Comparison of ENCODE assay signal across 20 cellular contexts in genomic region chr10:98485959-98486358, GRCh38. TPM values are rescaled to one million over a fixed set of nuclear protein-coding genes. Genes with fewer than 3 reads are reported as not detected.
DNase-seq lines count a peak whose midpoint lies in the region; ATAC-seq, FAIRE-seq and TF ChIP-seq lines count a peak whose summit lies in the region.
"Had no signal": no experiment of that assay in that cellular context is flagged by ENCODE, and none has a peak within 500 bp of the region (broad histone marks: within the 10 kb centered on the region; RNA-seq: fewer than 3 reads in every experiment).

No MANE protein-coding gene starts in this region.

- H3K36me3 ChIP-seq in fibroblast of lung (ENCODE audit: control insufficient read depth, insufficient read depth, low read length) = no peaks in the 10 kb centered on the region
- no peaks in the 10 kb centered on the region for H3K36me3 ChIP-seq in trophoblast cell (ENCODE audit: control insufficient read depth in 1 of 2, insufficient read depth in 2 of 2, low read length in 2 of 2)
- H3K36me3 ChIP-seq: heart right ventricle, prostate gland had no signal

- FAIRE-seq in HTR-8/SVneo (lab: Jason Lieb, UNC) = no peak
- FAIRE-seq: HepG2, urothelium cell line had no signal

- no peak overlapping the region for H3K23ac ChIP-seq in trophoblast cell (ENCODE audit: low read length)

- no peak overlapping the region for H2BK120ac ChIP-seq in trophoblast cell (ENCODE audit: insufficient read depth, low read length, poor library complexity)

- no peak overlapping the region for H3K4ac ChIP-seq in trophoblast cell (ENCODE audit: low read depth, low read length)

- no peaks in the 10 kb centered on the region for H4K20me1 ChIP-seq in fibroblast of lung (ENCODE audit: control insufficient read depth, extremely low read depth, insufficient read depth, low read length)

- no peak overlapping the region for H2BK5ac ChIP-seq in trophoblast cell (ENCODE audit: low read depth, low read length, poor library complexity)

- ATAC-seq in Right ventricle myocardium superior (ENCODE audit: poor library complexity) = no peak
- ATAC-seq: activated naive CD8-positive, alpha-beta T cell treated with anti-CD3 and anti-CD28 coated beads, Interleukin-2, amount 50 U/mL, for 24 hours; HepG2 had no signal

- no peak overlapping the region for H4K91ac ChIP-seq in trophoblast cell (ENCODE audit: low read depth, low read length)

- H3K9me3 ChIP-seq in fibroblast of lung (ENCODE audit: control insufficient read depth, insufficient read depth, low read depth, low read length) (no peaks in the 10 kb centered on the region), trophoblast cell (ENCODE audit: insufficient read depth, low read depth, low read length) (no peaks in the 10 kb centered on the region)
- H3K9me3 ChIP-seq: prostate gland had no signal

- WGBS in trophoblast cell (ENCODE audit: extremely low coverage, insufficient coverage, insufficient read length) = no CpG with 5 or more reads among the region's 2 CpGs

- no peak overlapping the region for H2AK5ac ChIP-seq in trophoblast cell (ENCODE audit: low read length)

- no peak overlapping the region for H2BK12ac ChIP-seq in trophoblast cell (ENCODE audit: low read length)

- no peaks in the 10 kb centered on the region for H3K79me1 ChIP-seq in trophoblast cell (ENCODE audit: low read length)

- H3K27ac ChIP-seq in fibroblast of lung (ENCODE audit: insufficient read depth, low read length) = no peak overlapping the region
- peak overlapping the region; percentile 27 for H3K27ac ChIP-seq in trophoblast cell (ENCODE audit: low read depth, low read length)
- H3K27ac ChIP-seq: coronary artery, heart right ventricle, prostate gland had no signal

- no peak overlapping the region for H3K18ac ChIP-seq in trophoblast cell (ENCODE audit: low read length)

- no peak overlapping the region for H3K4me2 ChIP-seq in fibroblast of lung (ENCODE audit: extremely low read depth, insufficient read depth, low read length)
- H3K4me2 ChIP-seq in trophoblast cell (ENCODE audit: low read length) = no peak overlapping the region

- H3K79me2 ChIP-seq in fibroblast of lung (ENCODE audit: control insufficient read depth, insufficient read depth, low read length) (no peaks in the 10 kb centered on the region), trophoblast cell (ENCODE audit: control insufficient read depth, insufficient read depth, low read length, poor library complexity) (no peaks in the 10 kb centered on the region)

- H3K9ac ChIP-seq in fibroblast of lung (ENCODE audit: insufficient read depth, low read length) (no peak overlapping the region), trophoblast cell (ENCODE audit: low read length) (no peak overlapping the region)

- no peak overlapping the region for H3K14ac ChIP-seq in trophoblast cell (ENCODE audit: low read length)

- H3K4me3 ChIP-seq in fibroblast of lung (replicated peaks in 1 of 4; ENCODE audit: control extremely low read depth in 1 of 4, insufficient read depth in 1 of 4, low read depth in 3 of 4, low read length in 4 of 4) (no peak overlapping the region), trophoblast cell (ENCODE audit: low read depth, low read length) (no peak overlapping the region)
- H3K4me3 ChIP-seq: coronary artery, heart right ventricle, prostate gland had no signal

- TF ChIP-seq CTCF in fibroblast of lung (conservative IDR thresholded peaks at IDR 0.05 in 1 of 2, IDR thresholded peaks at IDR 0.05 in 1 of 2; ENCODE audit: low read depth in 1 of 2, low read length in 2 of 2) = no peak

- no peak overlapping the region for H4K12ac ChIP-seq in trophoblast cell (ENCODE audit: low read depth, low read length)

- H2AFZ ChIP-seq in fibroblast of lung (ENCODE audit: low read length) (peak overlapping the region; percentile 22), trophoblast cell (ENCODE audit: insufficient read depth, low read length, poor library complexity) (no peak overlapping the region)

- peak; percentile 66 for DNase-seq in EH (ENCODE audit: low read depth)
- peak; percentile 45 for DNase-seq in M059J (ENCODE audit: low read depth)
- peak in 1 of 2 donors; percentile 11 for DNase-seq in fibroblast of lung (ENCODE audit: low read depth in 2 of 2)
- no peak for DNase-seq in trophoblast cell
- no peak for DNase-seq in Right ventricle myocardium superior
- DNase-seq in NCI-H1694 (lab: John Stamatoyannopoulos, UW) = no peak
- DNase-seq in HTR-8/SVneo (ENCODE audit: insufficient read length, low spot score) = no peak
- no peak for DNase-seq in retina
- DNase-seq: activated CD8-positive, alpha-beta memory T cell treated with anti-CD3 and anti-CD28 coated beads, Interleukin-2, amount 50 U/mL, for 4 hours; activated naive CD8-positive, alpha-beta T cell treated with anti-CD3 and anti-CD28 coated beads, Interleukin-2, amount 50 U/mL, for 24 hours; CD4-positive, alpha-beta memory T cell; GF-D8; heart right ventricle; NCI-H510A treated with DMSO at 0.1 percent for 48 hours; RPMI8226; stimulated activated CD4-positive, alpha-beta T cell treated with anti-CD3 and anti-CD28 coated beads, Interleukin-1b, Interleukin-23, amount 100 ng/mL, for 48 hours had no signal

- H3K4me1 ChIP-seq in fibroblast of lung (ENCODE audit: control insufficient read depth, extremely low read depth, insufficient read depth, low read length) (peaks cover 2% of the 10 kb centered on the region), trophoblast cell (ENCODE audit: control insufficient read depth in 1 of 2, insufficient read depth in 2 of 2, low read length in 2 of 2) (peaks cover 10% of the 10 kb centered on the region in 2 experiments)
- H3K4me1 ChIP-seq: heart right ventricle, prostate gland had no signal

- intact Hi-C loops in Right ventricle myocardium superior (cut with DNase I) = no loop called here

- H3K27me3 ChIP-seq in fibroblast of lung (ENCODE audit: control insufficient read depth, insufficient read depth, low read length) (no peaks in the 10 kb centered on the region), trophoblast cell (ENCODE audit: insufficient read depth, low read length) (no peaks in the 10 kb centered on the region)

- no peak overlapping the region for H4K8ac ChIP-seq in trophoblast cell (ENCODE audit: low read depth, low read length)

RNA-seq across cellular contexts. Expression of gene HPS1, which starts 39.2 kb away (rescaled TPM):
- 31.7 and 32.2 TPM in 2 replicates for total RNA-seq in M059J (2014; rRNA removed; shearing (Covaris generic))
- total RNA-seq in fibroblast of lung (28.8 and 44.6 TPM in 2 replicates), Right ventricle myocardium superior (25.6 TPM)
- 58.1 and 65.0 TPM in 2 replicates for polyA plus RNA-seq in fibroblast of lung
- 69.4 and 77.0 TPM in 2 replicates for polyA plus RNA-seq in fibroblast of lung (2012)
- polyA minus RNA-seq in fibroblast of lung (ENCODE audit: low replicate concordance) = 132 TPM in 2 replicates
- 16.8 and 17.5 TPM in 2 replicates for polyA plus RNA-seq in trophoblast cell (2013)

Comparison
In these comparisons a context has a peak if more than half of its experiments do, and no peak if none do; other contexts are left out.
1. DNase-seq: peak in EH (single experiment) and M059J (single experiment); none in trophoblast cell (0 of 2), Right ventricle myocardium superior (single experiment), NCI-H1694 (single experiment), HTR-8/SVneo (single experiment) and retina (single experiment).